Comparison of ENCODE assay signal across 13 cellular contexts in genomic region chr22:33867118-33867863, GRCh38. TPM values are rescaled to one million over a fixed set of nuclear protein-coding genes. Genes with fewer than 3 reads are reported as not detected.
DNase-seq lines count a peak whose midpoint lies in the region; ATAC-seq, FAIRE-seq and TF ChIP-seq lines count a peak whose summit lies in the region.
"Had no signal": no experiment of that assay in that cellular context is flagged by ENCODE, and none has a peak within 500 bp of the region (broad histone marks: within the 10 kb centered on the region; RNA-seq: fewer than 3 reads in every experiment).

No MANE protein-coding gene starts in this region.

- H3K4me3 ChIP-seq in AG04450 (ENCODE audit: low read depth, low read length): no peak overlapping the region
- H3K4me3 ChIP-seq in PC-3 (ENCODE audit: low read length): no peak overlapping the region
- H3K4me3 ChIP-seq in ovary: no peak overlapping the region

- no peak overlapping the region for H3K9ac ChIP-seq in PC-3 (ENCODE audit: low read length)

- H3K4me1 ChIP-seq in PC-3 (ENCODE audit: insufficient read depth, low read length) (no peaks in the 10 kb centered on the region), ovary (ENCODE audit: insufficient read depth) (peaks cover 22% of the 10 kb centered on the region)
- H3K4me1 ChIP-seq: BE2C had no signal

- POLR2A ChIA-PET in AG04450 (lab: Yijun Ruan, JAX): interaction anchor here (1.0 kb wide), 1 partner anchor 54 kb away, joined by 3 read pairs; no protein-coding TSS in a partner anchor
- POLR2A ChIA-PET in PC-3 (lab: Charles Lee; ENCODE audit: unreplicated experiment): no interaction called here

- no peaks in the 10 kb centered on the region for H3K27me3 ChIP-seq in AG04450 (ENCODE audit: control insufficient read depth, insufficient read depth, low read length)
- no peaks in the 10 kb centered on the region for H3K27me3 ChIP-seq in PC-3 (ENCODE audit: low read length)
- H3K27me3 ChIP-seq in ovary: no peaks in the 10 kb centered on the region
- H3K27me3 ChIP-seq: BE2C had no signal

- ATAC-seq in PC-3 (no peak), naive B cell (ENCODE audit: low read depth in 2 of 2) (no peak), GM18498 (IDR thresholded peaks at IDR 0.05; ENCODE audit: unreplicated experiment) (no peak)

- intact Hi-C loops in PC-3 (cut with micrococcal nuclease): no loop called here
- intact Hi-C loops in ovary (cut with DNase I): loop anchor here in 1 of 4 donors (5.0 kb wide), 1 partner anchor 40 kb away; no protein-coding TSS in a partner anchor

- no peaks in the 10 kb centered on the region for H3K9me2 ChIP-seq in PC-3 (replicated peaks; ENCODE audit: low read length)

- 72 to 75% (median 74%) methylated on average over 12 of the region's 12 CpGs for WGBS in ovary, 3 donors

- H3K9me3 ChIP-seq in AG04450 (ENCODE audit: control insufficient read depth, insufficient read depth, low read length): no peaks in the 10 kb centered on the region
- no peaks in the 10 kb centered on the region for H3K9me3 ChIP-seq in PC-3 (ENCODE audit: low read length)
- H3K9me3 ChIP-seq in ovary: no peaks in the 10 kb centered on the region
- H3K9me3 ChIP-seq: BE2C had no signal

- BruUV-seq in PC-3 (replicated peaks; lab: Mats Ljungman, UMichigan): no TSS peak

- no peak for DNase-seq in AG04450 (ENCODE audit: low read depth, low spot score)
- peak; percentile 22 for DNase-seq in PC-3
- DNase-seq in fibroblast of peridontal ligament (ENCODE audit: extremely low read depth): peak; percentile 4
- no peak for DNase-seq in naive B cell
- DNase-seq in D721Med (ENCODE audit: insufficient read length, low spot score): no peak
- no peak for DNase-seq in ovary
- no peak for DNase-seq in GM10266 (ENCODE audit: extremely low spot score)
- DNase-seq: activated naive CD8-positive, alpha-beta T cell treated with anti-CD3 and anti-CD28 coated beads, Interleukin-2, amount 10 ng/mL, durations not matched to agents 7 days and 5 days; BE2C; NCI-H510A treated with DMSO at 0.1 percent for 48 hours; T-helper 1 cell had no signal

- CTCF ChIA-PET in AG04450 (lab: Charles Lee) (no interaction called here), PC-3 (lab: Charles Lee) (no interaction called here)

- H3K27ac ChIP-seq in AG04450 (ENCODE audit: low read depth, low read length) (peak overlapping the region; percentile 75), PC-3 (ENCODE audit: low read length) (peak overlapping the region; percentile 34), ovary (no peak overlapping the region)

- peaks cover 42 to 64% (median 50%) of the 10 kb centered on the region in 3 donors for H3K4me1 Mint-ChIP-seq in naive B cell
- H3K4me1 Mint-ChIP-seq: activated naive CD8-positive, alpha-beta T cell treated with anti-CD3 and anti-CD28 coated beads, Interleukin-2, amount 10 ng/mL, durations not matched to agents 7 days and 5 days had no signal

- H3K79me2 ChIP-seq in PC-3 (ENCODE audit: low read length): no peaks in the 10 kb centered on the region

- no peak for TF ChIP-seq EP300 in ovary (IDR thresholded peaks at IDR 0.05)

- H3K9me3 Mint-ChIP-seq in naive B cell: no peaks in the 10 kb centered on the region

- no peak overlapping the region for H3K4me2 ChIP-seq in PC-3 (ENCODE audit: low read length)

- peak overlapping the region in 1 of 8 donors; percentile 25 for H3K4me3 Mint-ChIP-seq in naive B cell
- H3K4me3 Mint-ChIP-seq: activated naive CD8-positive, alpha-beta T cell treated with anti-CD3 and anti-CD28 coated beads, Interleukin-2, amount 10 ng/mL, durations not matched to agents 7 days and 5 days had no signal

- no peak overlapping the region for H2AFZ ChIP-seq in PC-3 (ENCODE audit: low read length)

- H3K27me3 Mint-ChIP-seq in naive B cell: no peaks in the 10 kb centered on the region
- H3K27me3 Mint-ChIP-seq: activated naive CD8-positive, alpha-beta T cell treated with anti-CD3 and anti-CD28 coated beads, Interleukin-2, amount 10 ng/mL, durations not matched to agents 7 days and 5 days had no signal

- FAIRE-seq in D721Med (lab: Jason Lieb, UNC): no peak
- FAIRE-seq: endothelial cell of umbilical vein had no signal

- peak overlapping the region in 4 of 6 donors; percentile 47 to 81 (median 60) for H3K27ac Mint-ChIP-seq in naive B cell
- H3K27ac Mint-ChIP-seq: activated naive CD8-positive, alpha-beta T cell treated with anti-CD3 and anti-CD28 coated beads, Interleukin-2, amount 10 ng/mL, durations not matched to agents 7 days and 5 days had no signal

- TF ChIP-seq CTCF in AG04450 (IDR thresholded peaks at IDR 0.05; ENCODE audit: low read depth, low read length): no peak
- TF ChIP-seq CTCF in PC-3 (conservative IDR thresholded peaks at IDR 0.05; ENCODE audit: low read depth, low read length): no peak
- no peak for TF ChIP-seq CTCF in D721Med (IDR thresholded peaks at IDR 0.05; ENCODE audit: insufficient read depth, missing control alignments)
- no peak for TF ChIP-seq CTCF in ovary (IDR thresholded peaks at IDR 0.05)
- no peak for TF ChIP-seq CTCF in GM10266 (IDR thresholded peaks at IDR 0.05; ENCODE audit: control insufficient read depth, insufficient read depth, low read depth, missing control alignments)

- H3K36me3 ChIP-seq in PC-3 (ENCODE audit: low read depth, low read length) (no peaks in the 10 kb centered on the region), ovary (no peaks in the 10 kb centered on the region)
- H3K36me3 ChIP-seq: BE2C had no signal

- H4K20me1 ChIP-seq in PC-3 (ENCODE audit: low read length): no peaks in the 10 kb centered on the region

- no peak for TF ChIP-seq POLR2A in ovary (IDR thresholded peaks at IDR 0.05)

- peaks cover 0 to 8% of the 10 kb centered on the region in 2 donors for H3K36me3 Mint-ChIP-seq in naive B cell
- H3K36me3 Mint-ChIP-seq: activated naive CD8-positive, alpha-beta T cell treated with anti-CD3 and anti-CD28 coated beads, Interleukin-2, amount 10 ng/mL, durations not matched to agents 7 days and 5 days had no signal

- H3F3A ChIP-seq in PC-3 (ENCODE audit: low read length, unreplicated experiment): no peaks in the 10 kb centered on the region

RNA-seq across cellular contexts. Expression of gene LARGE1, which starts 53.0 kb away (rescaled TPM):
- polyA plus RNA-seq in AG04450 (2011; rRNA removed): 8.4 and 9.9 TPM in 2 replicates
- polyA minus RNA-seq in AG04450 (2011; rRNA and poly(A)+ RNA removed): 22.7 and 27.9 TPM in 2 replicates
- total RNA-seq in PC-3 (2014; rRNA removed): 1.3 and 3.5 TPM in 2 replicates
- polyA plus RNA-seq in naive B cell (ENCODE audit: low read depth in 6 of 6): 1 to 10 TPM; 3.6 to 9.5 (median 5.6) TPM
- total RNA-seq in ovary: 10 to 100 TPM; 16.5 to 67.6 (median 54.3) TPM
- polyA plus RNA-seq in ovary: 10 to 100 TPM; 13.4 to 34.4 TPM

Comparison
In these comparisons a context has a peak if more than half of its experiments do, and no peak if none do; other contexts are left out.
1. DNase-seq: peak in PC-3 (single experiment) and fibroblast of peridontal ligament (single experiment); none in AG04450 (single experiment), naive B cell (single experiment), D721Med (single experiment), ovary (0 of 5) and GM10266 (single experiment).
2. H3K27ac ChIP-seq: peak in AG04450 (single experiment) and PC-3 (single experiment); none in ovary (0 of 2).